In genomic region chr14:81200041-81200440, GRCh38 we compare ENCODE assay signal across 17 cellular contexts. TPM values are rescaled to one million over a fixed set of nuclear protein-coding genes. Genes with fewer than 3 reads are reported as not detected.
DNase-seq lines count a peak whose midpoint lies in the region; ATAC-seq and TF ChIP-seq lines count a peak whose summit lies in the region.
"Had no signal": no experiment of that assay in that cellular context is flagged by ENCODE, and none has a peak within 500 bp of the region (broad histone marks: within the 10 kb centered on the region; RNA-seq: fewer than 3 reads in every experiment).

No MANE protein-coding gene starts in this region.

- peaks cover 37% of the 10 kb centered on the region for H3K79me2 ChIP-seq in Loucy (ENCODE audit: insufficient read depth, low read length)
- H3K79me2 ChIP-seq in osteoblast (ENCODE audit: insufficient read depth, low read length): peaks cover 8% of the 10 kb centered on the region

- H3F3A ChIP-seq in Loucy (ENCODE audit: low read depth): no peaks in the 10 kb centered on the region

- H3K9ac ChIP-seq in Loucy (ENCODE audit: low read depth, low read length, poor library complexity, severe bottlenecking): no peak overlapping the region

- POLR2A ChIA-PET in activated CD8-positive, alpha-beta T cell treated with anti-CD3 and anti-CD28 coated beads for 36 hours (lab: Charles Lee): interaction anchor here (0.7 kb wide), 1 partner anchor 30 kb away, joined by 3 read pairs; no protein-coding TSS in a partner anchor

- H3K9me3 Mint-ChIP-seq in activated CD8-positive, alpha-beta T cell treated with anti-CD3 and anti-CD28 coated beads for 36 hours: no peaks in the 10 kb centered on the region

- TF ChIP-seq CTCF in Loucy (conservative IDR thresholded peaks at IDR 0.05; ENCODE audit: low read length) (no peak), osteoblast (IDR thresholded peaks at IDR 0.05; ENCODE audit: extremely low read depth, low read depth, low read length) (no peak), dorsolateral prefrontal cortex (IDR thresholded peaks at IDR 0.05 in 54 of 56, conservative IDR thresholded peaks at IDR 0.05 in 2 of 56; ENCODE audit: low read depth in 1 of 56, partially characterized antibody in 56 of 56) (no peak)
- TF ChIP-seq CTCF in activated CD8-positive, alpha-beta T cell treated with anti-CD3 and anti-CD28 coated beads for 36 hours (IDR thresholded peaks at IDR 0.05): no peak

- H3K36me3 ChIP-seq in Loucy (ENCODE audit: insufficient read depth, low read length) (peaks cover 78% of the 10 kb centered on the region), osteoblast (ENCODE audit: insufficient read depth, low read length) (peaks cover 48% of the 10 kb centered on the region)

- intact Hi-C loops in activated CD8-positive, alpha-beta T cell treated with anti-CD3 and anti-CD28 coated beads for 36 hours (cut with micrococcal nuclease): no loop called here
- intact Hi-C loops in dorsolateral prefrontal cortex (cut with DNase I): no loop called here

- H3K36me3 Mint-ChIP-seq in activated CD8-positive, alpha-beta T cell treated with anti-CD3 and anti-CD28 coated beads for 36 hours (ENCODE audit: low read depth): peaks cover 51% of the 10 kb centered on the region

- H3K4me1 Mint-ChIP-seq in activated CD8-positive, alpha-beta T cell treated with anti-CD3 and anti-CD28 coated beads for 36 hours (ENCODE audit: low read depth): peaks cover 20% of the 10 kb centered on the region

- H3K4me3 Mint-ChIP-seq in activated CD8-positive, alpha-beta T cell treated with anti-CD3 and anti-CD28 coated beads for 36 hours: no peak overlapping the region

- peaks cover 9% of the 10 kb centered on the region for H3K4me1 ChIP-seq in Loucy (ENCODE audit: insufficient read depth, low read length, poor library complexity, severe bottlenecking)
- no peaks in the 10 kb centered on the region for H3K4me1 ChIP-seq in osteoblast (ENCODE audit: insufficient read depth, low read length)
- H3K4me1 ChIP-seq: adrenal gland had no signal

- CTCF ChIA-PET in activated CD8-positive, alpha-beta T cell treated with anti-CD3 and anti-CD28 coated beads for 36 hours (lab: Charles Lee): no interaction called here

- H4K20me1 ChIP-seq in Loucy (ENCODE audit: insufficient read depth, low read length, poor library complexity, severe bottlenecking) (peaks cover 16% of the 10 kb centered on the region), osteoblast (ENCODE audit: insufficient read depth, low read length) (peaks cover under 1% of the 10 kb centered on the region)

- H3K27ac ChIP-seq in osteoblast (ENCODE audit: low read depth, low read length): no peak overlapping the region
- H3K27ac ChIP-seq in dorsolateral prefrontal cortex: no peak overlapping the region
- H3K27ac ChIP-seq: adrenal gland, C4-2B, gastrocnemius medialis, psoas muscle had no signal

- H3K27ac Mint-ChIP-seq in activated CD8-positive, alpha-beta T cell treated with anti-CD3 and anti-CD28 coated beads for 36 hours: peak overlapping the region; percentile 46

- H3K27me3 ChIP-seq in Loucy (ENCODE audit: insufficient read depth, low read length, poor library complexity, severe bottlenecking) (no peaks in the 10 kb centered on the region), osteoblast (ENCODE audit: insufficient read depth, low read length) (no peaks in the 10 kb centered on the region), dorsolateral prefrontal cortex (no peaks in the 10 kb centered on the region)
- H3K27me3 ChIP-seq: adrenal gland, gastrocnemius medialis had no signal

- no peak overlapping the region for H3K4me3 ChIP-seq in Loucy (ENCODE audit: low read length, poor library complexity, severe bottlenecking)
- H3K4me3 ChIP-seq in osteoblast (ENCODE audit: insufficient read depth, low read length): no peak overlapping the region
- H3K4me3 ChIP-seq in dorsolateral prefrontal cortex: no peak overlapping the region
- H3K4me3 ChIP-seq: adrenal gland, gastrocnemius medialis, psoas muscle had no signal

- no peaks in the 10 kb centered on the region for H3K9me2 ChIP-seq in Loucy (replicated peaks; ENCODE audit: low read depth, low read length)

- H2AFZ ChIP-seq in Loucy (ENCODE audit: low read length): no peak overlapping the region
- H2AFZ ChIP-seq in osteoblast (ENCODE audit: low read length): no peak overlapping the region

- H3K4me2 ChIP-seq in Loucy (ENCODE audit: low read depth, low read length, poor library complexity, severe bottlenecking): peak overlapping the region; percentile 19
- H3K4me2 ChIP-seq in osteoblast (ENCODE audit: insufficient read depth, low read length): no peak overlapping the region

- H3K27me3 Mint-ChIP-seq in activated CD8-positive, alpha-beta T cell treated with anti-CD3 and anti-CD28 coated beads for 36 hours: no peaks in the 10 kb centered on the region

- DNase-seq in activated CD4-positive, CD25-positive, alpha-beta regulatory T cell (lab: John Stamatoyannopoulos, UW): no peak
- DNase-seq in activated CD8-positive, alpha-beta T cell treated with anti-CD3 and anti-CD28 coated beads for 36 hours: peak; percentile 22
- DNase-seq in osteoblast (ENCODE audit: insufficient read length, low spot score, missing footprints) (peak; percentile 48), dorsolateral prefrontal cortex (no peak), AML-193 (lab: John Stamatoyannopoulos, UW) (no peak), NAMALWA (ENCODE audit: low spot score) (no peak)
- DNase-seq: 8988T, adrenal gland, gastrocnemius medialis, GDM1, NCI-H1105, NCI-H2171 treated with DMSO at 0.1 percent for 48 hours, psoas muscle, Right ventricle myocardium superior had no signal

- ATAC-seq in activated CD4-positive, CD25-positive, alpha-beta regulatory T cell treated with anti-CD3 and anti-CD28 coated beads, Interleukin-2, amount 50 U/mL, for 24 hours: peak; percentile 98 to 100
- ATAC-seq in activated CD8-positive, alpha-beta T cell treated with anti-CD3 and anti-CD28 coated beads for 36 hours: peak; percentile 92
- ATAC-seq: gastrocnemius medialis, psoas muscle had no signal

- H3K9me3 ChIP-seq in Loucy (ENCODE audit: insufficient read depth, low read depth, low read length) (no peaks in the 10 kb centered on the region), osteoblast (ENCODE audit: low read depth, low read length) (no peaks in the 10 kb centered on the region)
- H3K9me3 ChIP-seq: adrenal gland, gastrocnemius medialis, psoas muscle had no signal

RNA-seq across cellular contexts. Expression of gene GTF2A1, which starts 20.7 kb away (rescaled TPM):
- 10 to 100 TPM; 34.3 to 35.9 TPM for total RNA-seq in activated CD8-positive, alpha-beta T cell treated with anti-CD3 and anti-CD28 coated beads for 36 hours
- 35.8 and 37.4 TPM in 2 replicates for total RNA-seq in osteoblast
- 10 to 100 TPM; 28.5 to 73.1 (median 53.1) TPM for total RNA-seq in dorsolateral prefrontal cortex

Comparison
In these comparisons a context has a peak if more than half of its experiments do, and no peak if none do; other contexts are left out.
1. DNase-seq: peak in activated CD8-positive, alpha-beta T cell treated with anti-CD3 and anti-CD28 coated beads for 36 hours (single experiment) and osteoblast (single experiment); none in activated CD4-positive, CD25-positive, alpha-beta regulatory T cell (0 of 4), dorsolateral prefrontal cortex (0 of 10), AML-193 (0 of 2) and NAMALWA (single experiment).